1 cellular context compared by ENCODE assay signal in genomic region chr15:65041787-65042186, GRCh38.
TF ChIP-seq lines count a peak whose summit lies in the region.

No MANE protein-coding gene starts in this region.

TF ChIP-seq in IMR-90, 13 proteins besides CTCF, POLR2A, EP300 and RAD21:
- TF ChIP-seq ELK1 (IDR thresholded peaks at IDR 0.05; ENCODE audit: borderline replicate concordance, low read depth, low read length) (no peak), FOS (IDR thresholded peaks at IDR 0.05; ENCODE audit: low read depth, low read length) (no peak), RCOR1 (IDR thresholded peaks at IDR 0.05; ENCODE audit: insufficient replicate concordance, low read length) (no peak), SMC3 (IDR thresholded peaks at IDR 0.05; ENCODE audit: low read depth, low read length) (no peak), NFE2L2 (IDR thresholded peaks at IDR 0.05; ENCODE audit: low read depth, low read length) (no peak), BHLHE40 (IDR thresholded peaks at IDR 0.05; ENCODE audit: low read depth, low read length) (no peak), CHD1 (IDR thresholded peaks at IDR 0.05; ENCODE audit: low read depth, low read length) (no peak), MAZ (IDR thresholded peaks at IDR 0.05; ENCODE audit: borderline replicate concordance, low read depth, low read length) (no peak), MAFK (IDR thresholded peaks at IDR 0.05; ENCODE audit: low read depth, low read length) (no peak), CEBPB (IDR thresholded peaks at IDR 0.05; ENCODE audit: low read depth, low read length) (no peak), USF2 (IDR thresholded peaks at IDR 0.05; ENCODE audit: low read depth, low read length) (no peak), RFX5 (IDR thresholded peaks at IDR 0.05; ENCODE audit: low read depth, low read length) (no peak), MXI1 (IDR thresholded peaks at IDR 0.05; ENCODE audit: borderline replicate concordance, low read depth, low read length) (no peak)
